In the genomic region with DNA sequence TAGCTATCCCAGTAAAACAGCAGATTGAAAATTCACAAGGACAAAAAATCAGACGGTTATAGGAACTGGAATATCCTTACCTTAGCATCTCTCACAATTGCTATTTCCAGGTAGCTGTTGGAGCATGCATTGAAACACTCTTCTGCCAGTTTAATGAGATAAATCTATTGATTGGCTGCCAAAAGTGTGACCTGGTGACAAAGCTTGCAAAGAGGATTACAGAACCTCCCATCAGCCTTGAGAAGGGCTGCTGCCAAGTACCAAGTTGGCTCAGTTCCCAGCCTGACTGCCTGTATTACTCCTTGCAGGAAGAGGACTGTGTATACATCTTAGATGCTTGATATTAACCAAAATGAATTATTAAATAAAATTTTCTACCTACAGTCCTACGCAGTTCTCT, we compare ENCODE assay signal across 13 cellular contexts. TPM values are rescaled to one million over a fixed set of nuclear protein-coding genes. Genes with fewer than 3 reads are reported as not detected.
DNase-seq lines count a peak whose midpoint lies in the region; TF ChIP-seq lines count a peak whose summit lies in the region.
"Had no signal": no experiment of that assay in that cellular context is flagged by ENCODE, and none has a peak within 500 bp of the region (broad histone marks: within the 10 kb centered on the region; RNA-seq: fewer than 3 reads in every experiment).

No MANE protein-coding gene starts in this region.

- no peaks in the 10 kb centered on the region for H3K9me3 Mint-ChIP-seq in activated naive CD4-positive, alpha-beta T cell treated with anti-CD3 and anti-CD28 coated beads for 36 hours

- H3K4me3 ChIP-seq in esophagus muscularis mucosa: no peak overlapping the region
- H3K4me3 ChIP-seq: ascending aorta, PC-9, transverse colon had no signal

- no peak for TF ChIP-seq POLR2A in esophagus muscularis mucosa (IDR thresholded peaks at IDR 0.05; ENCODE audit: low read depth)

- CTCF ChIA-PET in RWPE1 (lab: Yijun Ruan, JAX): interaction anchor here (0.5 kb wide), 1 partner anchor 200 kb away, joined by 4 read pairs; no protein-coding TSS in a partner anchor
- CTCF ChIA-PET in activated naive CD4-positive, alpha-beta T cell treated with anti-CD3 and anti-CD28 coated beads for 36 hours (lab: Charles Lee): interaction anchor here (0.6 to 1.2 kb wide), 4 partner anchors 13 to 289 kb away, joined by 3 to 5 read pairs (median 4); no protein-coding TSS in a partner anchor

- H3K4me3 Mint-ChIP-seq in activated naive CD4-positive, alpha-beta T cell treated with anti-CD3 and anti-CD28 coated beads for 36 hours: no peak overlapping the region

- DNase-seq in D341Med (ENCODE audit: low spot score): peak; percentile 81
- peak; percentile 96 for DNase-seq in NCI-H1436 (lab: John Stamatoyannopoulos, UW)
- peak; percentile 34 for DNase-seq in RWPE1 (ENCODE audit: low spot score)
- DNase-seq in iris pigment epithelial cell (ENCODE audit: low read depth): peak; percentile 49
- no peak for DNase-seq in esophagus muscularis mucosa (ENCODE audit: extremely low spot score)
- DNase-seq in activated naive CD4-positive, alpha-beta T cell treated with anti-CD3 and anti-CD28 coated beads for 36 hours: no peak
- DNase-seq in stimulated activated CD4-positive, alpha-beta T cell treated with anti-CD3 and anti-CD28 coated beads, Interleukin-15, amount 100 ng/mL, for 24 hours: no peak
- DNase-seq in ureter (ENCODE audit: low spot score): no peak
- DNase-seq: activated CD4-positive, alpha-beta T cell treated with anti-CD3 and anti-CD28 coated beads, Interleukin-2, amount 50 U/mL, for 48 hours; transverse colon had no signal

- H3K36me3 ChIP-seq in esophagus muscularis mucosa: no peaks in the 10 kb centered on the region
- H3K36me3 ChIP-seq: ascending aorta, transverse colon had no signal

- peaks cover 22% of the 10 kb centered on the region for H3K27me3 Mint-ChIP-seq in activated naive CD4-positive, alpha-beta T cell treated with anti-CD3 and anti-CD28 coated beads for 36 hours (ENCODE audit: low read depth)

- no peak for TF ChIP-seq EP300 in esophagus muscularis mucosa (IDR thresholded peaks at IDR 0.05)

- H3K27ac Mint-ChIP-seq in activated naive CD4-positive, alpha-beta T cell treated with anti-CD3 and anti-CD28 coated beads for 36 hours: no peak overlapping the region

- H3K9me3 ChIP-seq in esophagus muscularis mucosa: peaks cover 0 to 8% (median 0%) of the 10 kb centered on the region in 4 donors
- H3K9me3 ChIP-seq: ascending aorta, transverse colon had no signal

- POLR2A ChIA-PET in RWPE1 (lab: Yijun Ruan, JAX; ENCODE audit: low non-redundant PET): no interaction called here

- 36% methylated on average over 2 of the region's 2 CpGs for WGBS in esophagus muscularis mucosa

- H3K27ac ChIP-seq in RWPE1 (no peak overlapping the region), esophagus muscularis mucosa (replicated peaks in 1 of 4) (no peak overlapping the region)
- H3K27ac ChIP-seq: ascending aorta, C4-2B, PC-9, transverse colon had no signal

- no peaks in the 10 kb centered on the region for H3K36me3 Mint-ChIP-seq in activated naive CD4-positive, alpha-beta T cell treated with anti-CD3 and anti-CD28 coated beads for 36 hours (ENCODE audit: low read depth)

- TF ChIP-seq CTCF in RWPE1 (conservative IDR thresholded peaks at IDR 0.05; ENCODE audit: low read depth) (no peak), esophagus muscularis mucosa (IDR thresholded peaks at IDR 0.05) (no peak)

- intact Hi-C loops in esophagus muscularis mucosa (cut with DNase I): no loop called here
- intact Hi-C loops in activated naive CD4-positive, alpha-beta T cell treated with anti-CD3 and anti-CD28 coated beads for 36 hours (cut with micrococcal nuclease): no loop called here

- H3K4me1 ChIP-seq in esophagus muscularis mucosa: peaks cover 0 to 15% (median 11%) of the 10 kb centered on the region in 4 donors
- H3K4me1 ChIP-seq: ascending aorta, transverse colon had no signal

- peaks cover 9 to 37% (median 20%) of the 10 kb centered on the region in 4 donors for H3K27me3 ChIP-seq in esophagus muscularis mucosa

- H3K4me1 Mint-ChIP-seq in activated naive CD4-positive, alpha-beta T cell treated with anti-CD3 and anti-CD28 coated beads for 36 hours (ENCODE audit: low read depth): peaks cover 9% of the 10 kb centered on the region

RNA-seq across cellular contexts. Expression of a gene that starts 5.1 kb away (rescaled TPM):
- 1 to 10 TPM in 3 of 4 donors, under 1 TPM in 1; 0.78 to 3.0 (median 2.0) TPM for total RNA-seq in esophagus muscularis mucosa
- total RNA-seq in activated naive CD4-positive, alpha-beta T cell treated with anti-CD3 and anti-CD28 coated beads for 36 hours: not detected
- total RNA-seq in ureter: not detected
- total RNA-seq: ascending aorta, PC-9, transverse colon had no signal

Comparison
In these comparisons a context has a peak if more than half of its experiments do, and no peak if none do; other contexts are left out.
1. DNase-seq: peak in D341Med (single experiment), NCI-H1436 (single experiment), RWPE1 (single experiment) and iris pigment epithelial cell (single experiment); none in esophagus muscularis mucosa (single experiment), activated naive CD4-positive, alpha-beta T cell treated with anti-CD3 and anti-CD28 coated beads for 36 hours (single experiment), stimulated activated CD4-positive, alpha-beta T cell treated with anti-CD3 and anti-CD28 coated beads, Interleukin-15, amount 100 ng/mL, for 24 hours (single experiment) and ureter (single experiment).